15 cellular contexts compared by ENCODE assay signal in the genomic region with DNA sequence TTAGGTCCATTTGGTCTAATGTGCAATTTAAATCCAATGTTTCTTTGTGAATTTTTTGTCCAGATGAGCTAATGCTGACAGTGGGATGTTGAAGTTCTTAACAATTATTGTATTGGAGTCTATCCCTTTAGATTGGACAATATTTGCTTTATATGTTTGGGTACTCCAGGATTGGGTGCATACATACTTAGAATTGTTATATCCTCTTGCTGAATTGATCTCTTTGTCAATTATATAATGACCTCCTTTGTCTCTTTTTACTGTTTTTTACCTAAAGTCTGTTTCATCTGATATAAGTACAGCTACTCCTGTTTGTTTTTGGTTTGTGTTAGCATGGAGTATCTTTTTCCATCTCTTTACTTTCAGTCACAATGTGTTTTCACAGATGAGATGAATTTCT.
"Had no signal": no experiment of that assay in that cellular context is flagged by ENCODE, and none has a peak within 500 bp of the region (broad histone marks: within the 10 kb centered on the region; RNA-seq: fewer than 3 reads in every experiment).

No MANE protein-coding gene starts in this region.

- H3K9me3 Mint-ChIP-seq: dendritic cell treated with granulocyte-macrophage colony-stimulating factor and Interleukin-4, amounts not matched to agents 40 ng/mL and 50 ng/mL, for 4 days; neural crest cell had no signal

- H3K9me3 ChIP-seq: body of pancreas, sigmoid colon had no signal

- H3K27ac Mint-ChIP-seq: dendritic cell treated with granulocyte-macrophage colony-stimulating factor and Interleukin-4, amounts not matched to agents 40 ng/mL and 50 ng/mL, for 4 days had no signal

- DNase-seq: activated CD4-positive, alpha-beta T cell treated with anti-CD3 and anti-CD28 coated beads, Interleukin-2, amount 50 U/mL, for 48 hours; activated naive CD4-positive, alpha-beta T cell treated with Interleukin-2 at 50 U/mL for 16 hours; amygdala; body of pancreas; central memory CD4-positive, alpha-beta T cell; effector memory CD4-positive, alpha-beta T cell; foreskin keratinocyte; head of caudate nucleus; SHP77; sigmoid colon; spleen had no signal

- H3K4me3 Mint-ChIP-seq: dendritic cell treated with granulocyte-macrophage colony-stimulating factor and Interleukin-4, amounts not matched to agents 40 ng/mL and 50 ng/mL, for 4 days; neural crest cell had no signal

- ATAC-seq: activated CD4-positive, CD25-positive, alpha-beta regulatory T cell treated with anti-CD3 and anti-CD28 coated beads, Interleukin-2, amount 50 U/mL, for 24 hours; body of pancreas; foreskin keratinocyte; SK-N-SH treated with all-trans-retinoic acid at 6 μM for 48 hours had no signal

- H3K27me3 Mint-ChIP-seq: dendritic cell treated with granulocyte-macrophage colony-stimulating factor and Interleukin-4, amounts not matched to agents 40 ng/mL and 50 ng/mL, for 4 days had no signal

- H3K4me1 ChIP-seq: body of pancreas, foreskin keratinocyte, sigmoid colon had no signal

- H3K27me3 ChIP-seq: body of pancreas, foreskin keratinocyte, sigmoid colon, spleen had no signal

- H3K27ac ChIP-seq: body of pancreas, foreskin keratinocyte, sigmoid colon had no signal

- H3K4me3 ChIP-seq: body of pancreas, sigmoid colon, spleen had no signal
